Comparison of ENCODE assay signal across 23 cellular contexts in the genomic region with DNA sequence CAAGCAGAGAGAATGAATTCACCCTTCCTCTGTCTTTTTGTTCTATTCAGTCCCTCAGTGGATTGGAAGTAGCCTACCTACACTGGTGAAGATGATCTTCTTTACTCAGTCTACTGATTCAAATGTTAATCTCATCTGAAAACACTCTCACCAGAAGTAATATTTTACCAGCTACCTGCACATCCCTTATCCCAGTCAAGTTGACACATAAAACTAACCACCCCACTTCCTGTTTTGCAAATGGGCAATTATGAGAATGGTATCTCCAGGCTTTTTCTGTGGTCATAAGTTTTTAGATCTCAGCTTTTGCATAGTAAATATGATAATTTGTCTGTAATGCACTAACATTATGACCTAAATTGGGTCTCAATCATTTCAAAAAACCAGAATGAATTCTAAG.
DNase-seq lines count a peak whose midpoint lies in the region; ATAC-seq and TF ChIP-seq lines count a peak whose summit lies in the region.
"Had no signal": no experiment of that assay in that cellular context is flagged by ENCODE, and none has a peak within 500 bp of the region (broad histone marks: within the 10 kb centered on the region; RNA-seq: fewer than 3 reads in every experiment).

No MANE protein-coding gene starts in this region.

- intact Hi-C loops in colonic mucosa (cut with DNase I) (no loop called here), esophagus muscularis mucosa (cut with DNase I) (no loop called here)

- ATAC-seq in HG02588 (IDR thresholded peaks at IDR 0.05; ENCODE audit: unreplicated experiment) (no peak), HG02970 (IDR thresholded peaks at IDR 0.05; ENCODE audit: low FRiP score, unreplicated experiment) (no peak)

- no peak for TF ChIP-seq POLR2A in esophagus muscularis mucosa (IDR thresholded peaks at IDR 0.05; ENCODE audit: low read depth)

- no peak for TF ChIP-seq CTCF in colonic mucosa (IDR thresholded peaks at IDR 0.05)
- TF ChIP-seq CTCF in esophagus muscularis mucosa (IDR thresholded peaks at IDR 0.05), result no peak

- DNase-seq in SKM-1 treated with dmso at 0.1 percent for 144 hours (lab: John Stamatoyannopoulos, UW; ENCODE audit: unreplicated experiment) (peak; percentile 28), SKM-1 (lab: John Stamatoyannopoulos, UW; ENCODE audit: unreplicated experiment) (no peak), NOMO-1 treated with dmso at 0.1 percent for 144 hours (lab: John Stamatoyannopoulos, UW; ENCODE audit: unreplicated experiment) (peak; percentile 14), colonic mucosa (no peak), NCI-H1694 (lab: John Stamatoyannopoulos, UW) (no peak), esophagus muscularis mucosa (ENCODE audit: extremely low spot score) (no peak)
- DNase-seq: ACHN; Caco-2; CD4-positive, alpha-beta memory T cell; DMS 273 treated with DMSO at 0.1 percent for 48 hours; DMS79 treated with DMSO at 0.1 percent for 48 hours; NCI-H1105; NCI-H146; NCI-H2081; NCI-H446; NCI-H526; SHP77 treated with DMSO at 0.1 percent for 48 hours had no signal

- H3K36me3 ChIP-seq in colonic mucosa (no peaks in the 10 kb centered on the region), esophagus muscularis mucosa (no peaks in the 10 kb centered on the region)
- H3K36me3 ChIP-seq: BLaER1 treated with 17β-estradiol and CSF1 and Interleukin-3, amounts not matched to agents 10 nM and 100 nM had no signal

- H3K27me3 ChIP-seq in colonic mucosa (no peaks in the 10 kb centered on the region), esophagus muscularis mucosa (no peaks in the 10 kb centered on the region)
- H3K27me3 ChIP-seq: BLaER1 treated with 17β-estradiol and CSF1 and Interleukin-3, amounts not matched to agents 10 nM and 100 nM had no signal

- H3K4me1 ChIP-seq in colonic mucosa (peaks cover 22% of the 10 kb centered on the region), esophagus muscularis mucosa (peaks cover 5 to 19% (median 7%) of the 10 kb centered on the region in 4 donors)
- H3K4me1 ChIP-seq: Caco-2 had no signal

- H3K4me3 ChIP-seq in colonic mucosa (no peak overlapping the region), esophagus muscularis mucosa (no peak overlapping the region)
- H3K4me3 ChIP-seq: BLaER1 treated with 17β-estradiol and CSF1 and Interleukin-3, amounts not matched to agents 10 nM and 100 nM; SK-N-MC had no signal

- H3K27ac ChIP-seq in colonic mucosa (peak overlapping the region; percentile 49), esophagus muscularis mucosa (replicated peaks in 1 of 4) (no peak overlapping the region)
- H3K27ac ChIP-seq: 22Rv1; BLaER1 treated with 17β-estradiol and CSF1 and Interleukin-3, amounts not matched to agents 10 nM and 100 nM; RWPE1; SK-N-MC had no signal

- H3K9ac ChIP-seq in colonic mucosa (ENCODE audit: low read depth in 2 of 2, low read length in 2 of 2), result no peak overlapping the region
- H3K9ac ChIP-seq: BLaER1 treated with 17β-estradiol and CSF1 and Interleukin-3, amounts not matched to agents 10 nM and 100 nM had no signal

- TF ChIP-seq EP300 in esophagus muscularis mucosa (IDR thresholded peaks at IDR 0.05), result no peak

- H3K9me3 ChIP-seq in colonic mucosa (no peaks in the 10 kb centered on the region), esophagus muscularis mucosa (no peaks in the 10 kb centered on the region)
- H3K9me3 ChIP-seq: BLaER1 treated with 17β-estradiol and CSF1 and Interleukin-3, amounts not matched to agents 10 nM and 100 nM; Caco-2 had no signal

Comparison
In these comparisons a context has a peak if more than half of its experiments do, and no peak if none do; other contexts are left out.
1. DNase-seq: peak in SKM-1 treated with dmso at 0.1 percent for 144 hours (single experiment) and NOMO-1 treated with dmso at 0.1 percent for 144 hours (single experiment); none in SKM-1 (single experiment), colonic mucosa (single experiment), NCI-H1694 (single experiment) and esophagus muscularis mucosa (single experiment).